In genomic region chr11:66150725-66151124, GRCh38 we compare ENCODE assay signal across 19 cellular contexts.
DNase-seq lines count a peak whose midpoint lies in the region; ATAC-seq and TF ChIP-seq lines count a peak whose summit lies in the region.
"Had no signal": no experiment of that assay in that cellular context is flagged by ENCODE, and none has a peak within 500 bp of the region (broad histone marks: within the 10 kb centered on the region; RNA-seq: fewer than 3 reads in every experiment).

No MANE protein-coding gene starts in this region.

- H3K23ac ChIP-seq in mesendoderm (ENCODE audit: low read length) = no peak overlapping the region

- ATAC-seq in heart right ventricle = no peak
- no peak for ATAC-seq in heart left ventricle
- ATAC-seq in T-helper 17 cell = no peak
- ATAC-seq in stimulated activated naive B cell treated with anti-CD40 and anti-IgM and Interleukin-4, amounts not matched to agents 10 μg/mL and 1 μg/mL and 100 μg/mL, for 72 hours (replicated peaks) = no peak
- ATAC-seq in GM21528 (IDR thresholded peaks at IDR 0.05; ENCODE audit: low FRiP score, unreplicated experiment) = no peak
- no peak for ATAC-seq in GM21723 (IDR thresholded peaks at IDR 0.05; ENCODE audit: unreplicated experiment)

- H3K4me2 ChIP-seq in mesendoderm (ENCODE audit: low read length) = no peak overlapping the region

- H3K79me1 ChIP-seq in mesendoderm (ENCODE audit: low read length) = no peaks in the 10 kb centered on the region

- H4K8ac ChIP-seq in mesendoderm (ENCODE audit: low read depth, low read length) = no peak overlapping the region

- no peak for DNase-seq in heart right ventricle
- DNase-seq in heart left ventricle = no peak
- no peak for DNase-seq in T-helper 17 cell
- no peak for DNase-seq in mesendoderm
- no peak for DNase-seq in stimulated activated naive B cell treated with anti-CD40 and anti-IgM and Interleukin-4, amounts not matched to agents 10 μg/mL and 1 μg/mL and 100 μg/mL, for 72 hours
- DNase-seq in midbrain (lab: John Stamatoyannopoulos, UW) = no peak
- DNase-seq: activated CD4-positive, alpha-beta T cell treated with anti-CD3 and anti-CD28 coated beads, Interleukin-2, amount 10 ng/mL, durations not matched to agents 7 days and 5 days; activated CD8-positive, alpha-beta memory T cell treated with anti-CD3 and anti-CD28 coated beads, Interleukin-2, amount 50 U/mL, for 4 hours; activated effector memory CD4-positive, alpha-beta T cell treated with anti-CD3 and anti-CD28 coated beads, Interleukin-2, amount 50 U/mL, for 16 hours; DMS 273 treated with DMSO at 0.1 percent for 48 hours; H7; NCI-H2107; NCI-H446 treated with DMSO at 0.1 percent for 48 hours; nucleus accumbens had no signal

- TF ChIP-seq CTCF in heart right ventricle (IDR thresholded peaks at IDR 0.05) (no peak), heart left ventricle (IDR thresholded peaks at IDR 0.05) (no peak)

- no peak overlapping the region for H2BK5ac ChIP-seq in mesendoderm (ENCODE audit: low read length)

- H4K5ac ChIP-seq in mesendoderm (ENCODE audit: low read length) = no peak overlapping the region

- H3K9me3 ChIP-seq in heart right ventricle (peaks cover 0 to 7% (median 0%) of the 10 kb centered on the region in 11 donors), heart left ventricle (no peaks in the 10 kb centered on the region), T-helper 17 cell (ENCODE audit: control insufficient read depth, low read length, poor library complexity, severe bottlenecking) (no peaks in the 10 kb centered on the region)
- H3K9me3 ChIP-seq: suprapubic skin had no signal

- H3K56ac ChIP-seq in mesendoderm (ENCODE audit: low read length) = no peak overlapping the region

- TF ChIP-seq POLR2A in heart left ventricle (IDR thresholded peaks at IDR 0.05) = no peak

- peak overlapping the region in 1 of 10 donors; percentile 43 for H3K4me3 ChIP-seq in heart right ventricle
- H3K4me3 ChIP-seq in heart left ventricle = no peak overlapping the region
- H3K4me3 ChIP-seq in mesendoderm (ENCODE audit: low read length) = no peak overlapping the region
- H3K4me3 ChIP-seq: suprapubic skin had no signal

- H3K4me1 ChIP-seq in heart right ventricle (peaks cover 0 to 23% (median 12%) of the 10 kb centered on the region in 9 donors), heart left ventricle (peaks cover 0 to 22% (median 13%) of the 10 kb centered on the region in 12 donors), mesendoderm (ENCODE audit: control insufficient read depth, low read depth, low read length) (peaks cover 3% of the 10 kb centered on the region)
- H3K4me1 ChIP-seq: suprapubic skin had no signal

- H3K4me3 Mint-ChIP-seq in T-helper 17 cell = no peak overlapping the region
- H3K4me3 Mint-ChIP-seq in stimulated activated naive B cell treated with anti-CD40 and anti-IgM and Interleukin-4, amounts not matched to agents 10 μg/mL and 1 μg/mL and 100 μg/mL, for 72 hours = no peak overlapping the region
- H3K4me3 Mint-ChIP-seq: activated CD4-positive, alpha-beta T cell treated with anti-CD3 and anti-CD28 coated beads, Interleukin-2, amount 10 ng/mL, durations not matched to agents 7 days and 5 days; dendritic cell treated with granulocyte-macrophage colony-stimulating factor and Interleukin-4, amounts not matched to agents 40 ng/mL and 50 ng/mL, for 4 days had no signal

- peaks cover 2% of the 10 kb centered on the region for H3K36me3 Mint-ChIP-seq in T-helper 17 cell (ENCODE audit: low read depth)
- H3K36me3 Mint-ChIP-seq in stimulated activated naive B cell treated with anti-CD40 and anti-IgM and Interleukin-4, amounts not matched to agents 10 μg/mL and 1 μg/mL and 100 μg/mL, for 72 hours = peaks cover 24 to 30% of the 10 kb centered on the region in 2 donors

- H2BK120ac ChIP-seq in mesendoderm (ENCODE audit: low read depth, low read length) = no peak overlapping the region

- H3K27me3 ChIP-seq in heart right ventricle = no peaks in the 10 kb centered on the region
- no peaks in the 10 kb centered on the region for H3K27me3 ChIP-seq in heart left ventricle
- no peaks in the 10 kb centered on the region for H3K27me3 ChIP-seq in mesendoderm (ENCODE audit: insufficient read depth, low read length, poor library complexity)
- H3K27me3 ChIP-seq: suprapubic skin had no signal

- H3K9ac ChIP-seq in mesendoderm (ENCODE audit: low read length) = peak overlapping the region; percentile 17

- H3K4ac ChIP-seq in mesendoderm (ENCODE audit: low read depth, low read length) = no peak overlapping the region

- H3K79me2 ChIP-seq in mesendoderm (ENCODE audit: control insufficient read depth, insufficient read depth, low read length) = no peaks in the 10 kb centered on the region

- no peak overlapping the region for H2AK5ac ChIP-seq in mesendoderm (ENCODE audit: low read length)

- H2BK15ac ChIP-seq in mesendoderm (replicated peaks; ENCODE audit: low read depth) = no peak overlapping the region

- peaks cover 6 to 9% of the 10 kb centered on the region in 2 donors for H3K9me3 Mint-ChIP-seq in stimulated activated naive B cell treated with anti-CD40 and anti-IgM and Interleukin-4, amounts not matched to agents 10 μg/mL and 1 μg/mL and 100 μg/mL, for 72 hours

- H3K18ac ChIP-seq in mesendoderm (ENCODE audit: low read length) = peak overlapping the region; percentile 31

- H3K36me3 ChIP-seq in heart right ventricle = no peaks in the 10 kb centered on the region
- H3K36me3 ChIP-seq in heart left ventricle = no peaks in the 10 kb centered on the region
- no peaks in the 10 kb centered on the region for H3K36me3 ChIP-seq in mesendoderm (ENCODE audit: control insufficient read depth, insufficient read depth, low read length)
- H3K36me3 ChIP-seq: suprapubic skin had no signal

- H3K27ac ChIP-seq in heart right ventricle (peak overlapping the region in 6 of 10 donors; percentile 3 to 66 (median 26)), heart left ventricle (peak overlapping the region in 6 of 12 donors; percentile 13 to 61 (median 34)), mesendoderm (ENCODE audit: low read depth, low read length) (peak overlapping the region; percentile 11)
- H3K27ac ChIP-seq: C4-2B, suprapubic skin had no signal

- intact Hi-C loops in heart right ventricle (cut with DNase I) (no loop called here), heart left ventricle (cut with DNase I) (no loop called here)

- H3K27ac Mint-ChIP-seq in T-helper 17 cell = peak overlapping the region; percentile 85
- peak overlapping the region; percentile 1 for H3K27ac Mint-ChIP-seq in stimulated activated naive B cell treated with anti-CD40 and anti-IgM and Interleukin-4, amounts not matched to agents 10 μg/mL and 1 μg/mL and 100 μg/mL, for 72 hours
- H3K27ac Mint-ChIP-seq: dendritic cell treated with granulocyte-macrophage colony-stimulating factor and Interleukin-4, amounts not matched to agents 40 ng/mL and 50 ng/mL, for 4 days had no signal

- H3K27me3 Mint-ChIP-seq in T-helper 17 cell = no peaks in the 10 kb centered on the region
- H3K27me3 Mint-ChIP-seq in stimulated activated naive B cell treated with anti-CD40 and anti-IgM and Interleukin-4, amounts not matched to agents 10 μg/mL and 1 μg/mL and 100 μg/mL, for 72 hours = no peaks in the 10 kb centered on the region
- H3K27me3 Mint-ChIP-seq: activated CD4-positive, alpha-beta T cell treated with anti-CD3 and anti-CD28 coated beads, Interleukin-2, amount 10 ng/mL, durations not matched to agents 7 days and 5 days; dendritic cell treated with granulocyte-macrophage colony-stimulating factor and Interleukin-4, amounts not matched to agents 40 ng/mL and 50 ng/mL, for 4 days had no signal

- peaks cover 26% of the 10 kb centered on the region for H3K4me1 Mint-ChIP-seq in T-helper 17 cell
- H3K4me1 Mint-ChIP-seq in stimulated activated naive B cell treated with anti-CD40 and anti-IgM and Interleukin-4, amounts not matched to agents 10 μg/mL and 1 μg/mL and 100 μg/mL, for 72 hours = peaks cover 21 to 48% of the 10 kb centered on the region in 2 donors
